Comparison of ENCODE assay signal across 8 cellular contexts in the genomic region with DNA sequence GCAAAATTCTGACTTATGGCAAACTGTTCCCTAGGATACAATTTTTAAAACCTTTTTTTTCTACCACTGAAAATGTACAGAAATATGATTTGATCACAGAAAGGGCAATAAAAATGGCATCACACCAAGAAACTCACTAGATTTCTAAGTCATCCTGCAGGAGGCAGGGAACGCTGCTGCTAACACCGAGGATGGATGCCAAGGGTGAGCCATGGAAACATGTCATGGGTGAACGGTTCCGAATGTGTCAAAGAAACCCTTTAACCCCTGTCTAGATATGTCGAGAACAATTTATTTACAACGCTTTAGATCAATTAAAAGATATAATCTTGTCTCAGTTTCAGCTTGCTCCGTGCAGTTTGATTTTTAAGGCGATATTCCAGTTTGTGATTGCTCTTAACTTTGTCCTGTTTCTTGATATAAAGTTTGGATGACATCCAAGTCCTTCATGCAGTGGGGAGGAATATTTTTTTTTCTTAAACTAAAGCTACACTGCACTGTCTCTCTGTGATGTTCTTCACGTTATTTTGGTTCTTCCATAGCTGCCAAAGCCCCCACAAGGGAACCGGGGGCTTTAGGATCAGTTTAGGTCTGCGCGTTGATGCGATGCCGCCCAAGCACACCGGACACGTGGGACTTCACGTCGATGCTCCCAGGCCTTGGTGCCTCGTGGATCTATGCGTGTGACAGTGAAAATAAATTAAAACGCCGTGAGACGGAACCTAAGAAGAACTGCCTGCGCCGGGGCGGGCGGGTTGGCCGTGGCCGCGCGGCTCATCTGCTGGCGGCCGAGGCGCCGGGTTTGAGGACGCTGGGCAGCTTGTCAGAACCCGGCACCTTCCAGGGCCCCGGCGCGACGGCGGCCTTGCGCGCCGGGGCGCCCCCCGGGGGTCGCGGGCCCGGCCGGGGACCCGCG.
A peak's percentile ranks its signal among the peaks of the same experiment; 100 is the strongest.
DNase-seq lines count a peak whose midpoint lies in the region; ATAC-seq and TF ChIP-seq lines count a peak whose summit lies in the region.

No MANE protein-coding gene starts in this region.

- H3K27me3 ChIP-seq in RWPE2 (ENCODE audit: insufficient read depth, poor library complexity, severe bottlenecking) (peaks cover 7% of the 10 kb centered on the region), thyroid gland (no peaks in the 10 kb centered on the region)

- H3K27ac ChIP-seq in RWPE2 (ENCODE audit: poor library complexity, severe bottlenecking), result no peak overlapping the region
- H3K27ac ChIP-seq in thyroid gland, result peak overlapping the region; percentile 72 to 86 (median 77)

- WGBS in thyroid gland, 2 donors, result 9 to 10% methylated on average over 26 to 37 of the region's 53 CpGs

- DNase-seq in stimulated activated CD4-positive, alpha-beta T cell treated with anti-CD3 and anti-CD28 coated beads, Interleukin-15, amount 100 ng/mL, for 24 hours, result peak; percentile 26
- DNase-seq in stimulated activated CD4-positive, alpha-beta T cell treated with anti-CD3 and anti-CD28 coated beads, Interleukin-4, amount 100 ng/mL, for 24 hours, result no peak
- DNase-seq in RWPE2 (ENCODE audit: low spot score) (no peak), dermis blood vessel endothelial cell (peak; percentile 25), medulla oblongata (ENCODE audit: extremely low spot score) (peak; percentile 42), thyroid gland (peak; percentile 74 to 81)

- no peaks in the 10 kb centered on the region for H3K36me3 ChIP-seq in RWPE2 (ENCODE audit: low read depth)
- H3K36me3 ChIP-seq in thyroid gland, result no peaks in the 10 kb centered on the region

- H3K4me3 ChIP-seq in RWPE2 (ENCODE audit: severe bottlenecking) (peak overlapping the region; percentile 58), thyroid gland (replicated peaks in 1 of 3) (peak overlapping the region in 2 of 3 donors; percentile 18 to 33)

- H3K4me1 ChIP-seq in RWPE2 (ENCODE audit: insufficient read depth, poor library complexity, severe bottlenecking), result no peaks in the 10 kb centered on the region
- H3K4me1 ChIP-seq in thyroid gland, result peaks cover 14 to 18% of the 10 kb centered on the region in 2 donors

- intact Hi-C loops in thyroid gland (cut with DNase I), result no loop called here

- ATAC-seq in HG03520 (IDR thresholded peaks at IDR 0.05; ENCODE audit: unreplicated experiment) (peak; percentile 32), RWPE2 (ENCODE audit: low read depth) (no peak), GM21717 (IDR thresholded peaks at IDR 0.05; ENCODE audit: unreplicated experiment) (no peak)

- H3K9me3 ChIP-seq in RWPE2 (ENCODE audit: severe bottlenecking) (no peaks in the 10 kb centered on the region), thyroid gland (no peaks in the 10 kb centered on the region)

- no peak for TF ChIP-seq POLR2A in thyroid gland (IDR thresholded peaks at IDR 0.05)

- TF ChIP-seq CTCF in RWPE2 (IDR thresholded peaks at IDR 0.05; ENCODE audit: poor library complexity, severe bottlenecking), result no peak
- peak in 5 of 6 experiments; percentile 7 to 41 (median 26) for TF ChIP-seq CTCF in thyroid gland (IDR thresholded peaks at IDR 0.05)

Comparison
In these comparisons a context has a peak if more than half of its experiments do, and no peak if none do; other contexts are left out.
1. DNase-seq: peak in stimulated activated CD4-positive, alpha-beta T cell treated with anti-CD3 and anti-CD28 coated beads, Interleukin-15, amount 100 ng/mL, for 24 hours (single experiment), dermis blood vessel endothelial cell (single experiment), medulla oblongata (single experiment) and thyroid gland (2 of 2); none in stimulated activated CD4-positive, alpha-beta T cell treated with anti-CD3 and anti-CD28 coated beads, Interleukin-4, amount 100 ng/mL, for 24 hours (single experiment) and RWPE2 (single experiment).